24 cellular contexts compared by ENCODE assay signal in genomic region chr18:23353459-23353858, GRCh38.
A peak's percentile ranks its signal among the peaks of the same experiment; 100 is the strongest.
DNase-seq lines count a peak whose midpoint lies in the region; ATAC-seq and FAIRE-seq lines count a peak whose summit lies in the region.
"Had no signal": no experiment of that assay in that cellular context is flagged by ENCODE, and none has a peak within 500 bp of the region (broad histone marks: within the 10 kb centered on the region; RNA-seq: fewer than 3 reads in every experiment).

No MANE protein-coding gene starts in this region.

- no peak for FAIRE-seq in RCC 7860 (lab: Jason Lieb, UNC)
- FAIRE-seq: keratinocyte had no signal

- H3K36me3 Mint-ChIP-seq in stimulated activated naive B cell treated with anti-CD40 and anti-IgM and Interleukin-4, amounts not matched to agents 10 μg/mL and 1 μg/mL and 100 μg/mL, for 72 hours = peaks cover 70 to 88% of the 10 kb centered on the region in 2 donors
- H3K36me3 Mint-ChIP-seq in T-helper 17 cell (ENCODE audit: low read depth) = peaks cover 7% of the 10 kb centered on the region

- no peaks in the 10 kb centered on the region for H3K27me3 Mint-ChIP-seq in stimulated activated naive B cell treated with anti-CD40 and anti-IgM and Interleukin-4, amounts not matched to agents 10 μg/mL and 1 μg/mL and 100 μg/mL, for 72 hours
- no peaks in the 10 kb centered on the region for H3K27me3 Mint-ChIP-seq in T-helper 17 cell
- H3K27me3 Mint-ChIP-seq: activated naive CD8-positive, alpha-beta T cell had no signal

- H3K9me3 Mint-ChIP-seq in stimulated activated naive B cell treated with anti-CD40 and anti-IgM and Interleukin-4, amounts not matched to agents 10 μg/mL and 1 μg/mL and 100 μg/mL, for 72 hours = peaks cover 1 to 4% of the 10 kb centered on the region in 2 donors
- H3K9me3 Mint-ChIP-seq: GM23338 had no signal

- no peak overlapping the region for H3K4me3 Mint-ChIP-seq in stimulated activated naive B cell treated with anti-CD40 and anti-IgM and Interleukin-4, amounts not matched to agents 10 μg/mL and 1 μg/mL and 100 μg/mL, for 72 hours
- no peak overlapping the region for H3K4me3 Mint-ChIP-seq in T-helper 17 cell
- H3K4me3 Mint-ChIP-seq: activated naive CD8-positive, alpha-beta T cell; GM23338; neural progenitor cell; T-helper 2 cell treated with Interferon-gamma antibody and Interleukin-4, amounts not matched to agents 5 μg/mL and 100 μg/mL, for 36 hours had no signal

- H3K27ac Mint-ChIP-seq in stimulated activated naive B cell treated with anti-CD40 and anti-IgM and Interleukin-4, amounts not matched to agents 10 μg/mL and 1 μg/mL and 100 μg/mL, for 72 hours = peak overlapping the region; percentile 72
- no peak overlapping the region for H3K27ac Mint-ChIP-seq in T-helper 17 cell
- H3K27ac Mint-ChIP-seq: activated naive CD8-positive, alpha-beta T cell; GM23338; T-helper 2 cell treated with Interferon-gamma antibody and Interleukin-4, amounts not matched to agents 5 μg/mL and 100 μg/mL, for 36 hours had no signal

- H3K4me1 Mint-ChIP-seq in stimulated activated naive B cell treated with anti-CD40 and anti-IgM and Interleukin-4, amounts not matched to agents 10 μg/mL and 1 μg/mL and 100 μg/mL, for 72 hours = peaks cover 16 to 36% of the 10 kb centered on the region in 2 donors
- peaks cover 8% of the 10 kb centered on the region for H3K4me1 Mint-ChIP-seq in T-helper 17 cell

- ATAC-seq in GM18870 (IDR thresholded peaks at IDR 0.05; ENCODE audit: unreplicated experiment) = peak; percentile 29
- ATAC-seq in GM21619 (IDR thresholded peaks at IDR 0.05; ENCODE audit: unreplicated experiment) = peak; percentile 44
- peak; percentile 52 for ATAC-seq in HG03342 (IDR thresholded peaks at IDR 0.05; ENCODE audit: unreplicated experiment)
- peak; percentile 88 for ATAC-seq in stimulated activated naive B cell treated with anti-CD40 and anti-IgM and Interleukin-4, amounts not matched to agents 10 μg/mL and 1 μg/mL and 100 μg/mL, for 72 hours (replicated peaks)
- ATAC-seq in T-helper 17 cell = no peak
- ATAC-seq: GM23338, heart right ventricle, right cardiac atrium had no signal

- no peaks in the 10 kb centered on the region for H3K9me3 ChIP-seq in T-helper 17 cell (ENCODE audit: control insufficient read depth, low read length, poor library complexity, severe bottlenecking)
- H3K9me3 ChIP-seq: BE2C, breast epithelium, esophagus squamous epithelium had no signal

- peak; percentile 23 for DNase-seq in stimulated activated naive B cell treated with anti-CD40 and anti-IgM and Interleukin-4, amounts not matched to agents 10 μg/mL and 1 μg/mL and 100 μg/mL, for 72 hours
- DNase-seq in SHP77 (lab: John Stamatoyannopoulos, UW) (no peak), RCC 7860 (ENCODE audit: low spot score) (no peak), T-helper 17 cell (no peak)
- DNase-seq: activated CD4-positive, alpha-beta T cell treated with anti-CD3 and anti-CD28 coated beads for 1 hour; activated CD8-positive, alpha-beta memory T cell treated with anti-CD3 and anti-CD28 coated beads, Interleukin-2, amount 50 U/mL, for 48 hours; BE2C; DMS153; esophagus squamous epithelium; heart right ventricle; Kasumi-1; NCI-H1417; NCI-H2227 treated with DMSO at 0.1 percent for 48 hours; right cardiac atrium; Right ventricle myocardium superior had no signal
